Comparison of ENCODE assay signal across 34 cellular contexts in genomic region chr1:241713316-241713715, GRCh38.
"Had no signal": no experiment of that assay in that cellular context is flagged by ENCODE, and none has a peak within 500 bp of the region (broad histone marks: within the 10 kb centered on the region; RNA-seq: fewer than 3 reads in every experiment).

No MANE protein-coding gene starts in this region.

- H3K36me3 ChIP-seq: adrenal gland, brain microvascular endothelial cell, breast epithelium had no signal

- H3K27me3 Mint-ChIP-seq: activated CD8-positive, alpha-beta T cell treated with anti-CD3 and anti-CD28 coated beads for 36 hours; activated naive CD8-positive, alpha-beta T cell treated with anti-CD3 and anti-CD28 coated beads for 36 hours; activated T-helper 17 cell treated with anti-CD3 and anti-CD28 coated beads, Interleukin-2, amount 50 U/mL, for 72 hours had no signal

- H3K4me3 ChIP-seq: adrenal gland, body of pancreas, breast epithelium had no signal

- H3K4me1 ChIP-seq: adrenal gland, body of pancreas, breast epithelium had no signal

- H3K36me3 Mint-ChIP-seq: activated CD4-positive, alpha-beta memory T cell treated with anti-CD3 and anti-CD28 coated beads for 36 hours; activated naive CD4-positive, alpha-beta T cell treated with anti-CD3 and anti-CD28 coated beads, Interleukin-2, amount 50 U/mL, for 72 hours; activated naive CD8-positive, alpha-beta T cell treated with anti-CD3 and anti-CD28 coated beads for 36 hours had no signal

- ATAC-seq: activated CD8-positive, alpha-beta T cell treated with anti-CD3 and anti-CD28 coated beads for 36 hours; activated naive CD4-positive, alpha-beta T cell treated with anti-CD3 and anti-CD28 coated beads, Interleukin-2, amount 50 U/mL, for 72 hours; activated T-cell treated with anti-CD3 and anti-CD28 coated beads, Interleukin-2, amount 50 U/mL, for 4 hours; activated T-cell treated with anti-CD3 and anti-CD28 coated beads, Interleukin-2, amount 50 U/mL, for 72 hours; activated T-helper 17 cell treated with anti-CD3 and anti-CD28 coated beads, Interleukin-2, amount 50 U/mL, for 72 hours; body of pancreas had no signal

- H3K4me3 Mint-ChIP-seq: activated B cell treated with CpG ODN at 0.5 μM for 24 hours; activated CD4-positive, alpha-beta memory T cell treated with anti-CD3 and anti-CD28 coated beads for 36 hours; activated CD4-positive, alpha-beta T cell treated with anti-CD3 and anti-CD28 coated beads, Interleukin-2, amount 10 ng/mL, durations not matched to agents 24 days and 14 days; activated CD8-positive, alpha-beta T cell treated with anti-CD3 and anti-CD28 coated beads for 36 hours; activated naive CD4-positive, alpha-beta T cell treated with anti-CD3 and anti-CD28 coated beads for 36 hours; activated naive CD8-positive, alpha-beta T cell treated with anti-CD3 and anti-CD28 coated beads for 36 hours; activated T-cell treated with anti-CD3 and anti-CD28 coated beads, Interleukin-2, amount 50 U/mL, for 4 hours; activated T-cell treated with anti-CD3 and anti-CD28 coated beads, Interleukin-2, amount 50 U/mL, for 72 hours; activated T-helper 1 cell treated with anti-CD3 and anti-CD28 coated beads, Interleukin-12 subunit alpha, Interleukin-12 subunit beta, Interleukin-2, Interleukin-4 antibody, amounts not matched to agents 30 ng/mL and 10 ng/mL and 1 ng/mL, durations not matched to agents 14 hours and 24 hours and 36 hours; activated T-helper 17 cell treated with anti-CD3 and anti-CD28 coated beads, Interleukin-2, amount 50 U/mL, for 72 hours; T-helper 1 cell treated with Interleukin-12 subunit alpha and Interleukin-12 subunit beta and Interleukin-4 antibody, amounts not matched to agents 30 μg/mL and 1 μg/mL, for 36 hours; T-helper 2 cell treated with Interferon-gamma antibody and Interleukin-4, amounts not matched to agents 5 μg/mL and 100 μg/mL, for 36 hours had no signal

- H3K9me3 ChIP-seq: adrenal gland, body of pancreas, breast epithelium had no signal

- DNase-seq: activated B cell treated with CpG ODN at 0.5 μM for 24 hours; activated CD4-positive, alpha-beta memory T cell treated with anti-CD3 and anti-CD28 coated beads for 36 hours; activated CD4-positive, alpha-beta T cell treated with anti-CD3 and anti-CD28 coated beads for 4 hours; activated CD4-positive, alpha-beta T cell treated with anti-CD3 and anti-CD28 coated beads, Interleukin-2, amount 50 U/mL, for 1 hour; activated CD4-positive, alpha-beta T cell treated with anti-CD3 and anti-CD28 coated beads, Interleukin-2, amount 50 U/mL, for 4 hours; activated CD4-positive, CD25-positive, alpha-beta regulatory T cell treated with anti-CD3 and anti-CD28 coated beads, Interleukin-2, amount 50 U/mL, for 72 hours; activated CD8-positive, alpha-beta memory T cell treated with anti-CD3 and anti-CD28 coated beads, Interleukin-2, amount 50 U/mL, for 4 hours; activated CD8-positive, alpha-beta T cell treated with anti-CD3 and anti-CD28 coated beads for 36 hours; activated effector memory CD4-positive, alpha-beta T cell treated with anti-CD3 and anti-CD28 coated beads, Interleukin-2, amount 50 U/mL, for 16 hours; activated gamma-delta T cell treated with Interleukin-2 at 50 U/mL for 16 hours; activated naive CD4-positive, alpha-beta T cell; activated naive CD4-positive, alpha-beta T cell treated with anti-CD3 and anti-CD28 coated beads for 36 hours; activated naive CD4-positive, alpha-beta T cell treated with anti-CD3 and anti-CD28 coated beads, Interleukin-2, amount 50 U/mL, for 16 hours; activated naive CD8-positive, alpha-beta T cell treated with anti-CD3 and anti-CD28 coated beads for 36 hours; activated T-cell treated with anti-CD3 and anti-CD28 coated beads for 4 hours; activated T-cell treated with anti-CD3 and anti-CD28 coated beads, Interleukin-2, amount 50 U/mL, for 1 hour; activated T-cell treated with anti-CD3 and anti-CD28 coated beads, Interleukin-2, amount 50 U/mL, for 4 hours; activated T-cell treated with anti-CD3 and anti-CD28 coated beads, Interleukin-2, amount 50 U/mL, for 72 hours; adrenal gland; amniotic stem cell; aorta; body of pancreas; brain microvascular endothelial cell; central memory CD4-positive, alpha-beta T cell; T-helper 2 cell; T-helper 9 cell had no signal

- H3K9me3 Mint-ChIP-seq: activated B cell treated with CpG ODN at 0.5 μM for 24 hours; activated CD4-positive, alpha-beta memory T cell treated with anti-CD3 and anti-CD28 coated beads for 36 hours; activated CD4-positive, alpha-beta T cell treated with anti-CD3 and anti-CD28 coated beads, Interleukin-2, amount 10 ng/mL, durations not matched to agents 24 days and 14 days; activated CD8-positive, alpha-beta T cell treated with anti-CD3 and anti-CD28 coated beads for 36 hours; activated naive CD4-positive, alpha-beta T cell treated with anti-CD3 and anti-CD28 coated beads for 36 hours; activated naive CD8-positive, alpha-beta T cell treated with anti-CD3 and anti-CD28 coated beads for 36 hours; activated T-cell treated with anti-CD3 and anti-CD28 coated beads, Interleukin-2, amount 50 U/mL, for 4 hours; activated T-cell treated with anti-CD3 and anti-CD28 coated beads, Interleukin-2, amount 50 U/mL, for 72 hours; activated T-helper 1 cell treated with anti-CD3 and anti-CD28 coated beads, Interleukin-12 subunit alpha, Interleukin-12 subunit beta, Interleukin-2, Interleukin-4 antibody, amounts not matched to agents 30 ng/mL and 10 ng/mL and 1 ng/mL, durations not matched to agents 14 hours and 24 hours and 36 hours; activated T-helper 17 cell treated with anti-CD3 and anti-CD28 coated beads, Interleukin-2, amount 50 U/mL, for 72 hours; T-helper 1 cell treated with Interleukin-12 subunit alpha and Interleukin-12 subunit beta and Interleukin-4 antibody, amounts not matched to agents 30 μg/mL and 1 μg/mL, for 36 hours; T-helper 2 cell treated with Interferon-gamma antibody and Interleukin-4, amounts not matched to agents 5 μg/mL and 100 μg/mL, for 36 hours had no signal

- H3K27me3 ChIP-seq: adrenal gland, body of pancreas, brain microvascular endothelial cell, breast epithelium had no signal

- H3K27ac ChIP-seq: adrenal gland, body of pancreas, brain microvascular endothelial cell, breast epithelium, VCaP had no signal

- H3K27ac Mint-ChIP-seq: activated B cell treated with CpG ODN at 0.5 μM for 24 hours; activated CD4-positive, alpha-beta memory T cell treated with anti-CD3 and anti-CD28 coated beads for 36 hours; activated CD4-positive, alpha-beta T cell treated with anti-CD3 and anti-CD28 coated beads, Interleukin-2, amount 10 ng/mL, durations not matched to agents 24 days and 14 days; activated CD8-positive, alpha-beta T cell treated with anti-CD3 and anti-CD28 coated beads for 36 hours; activated naive CD4-positive, alpha-beta T cell treated with anti-CD3 and anti-CD28 coated beads for 36 hours; activated naive CD8-positive, alpha-beta T cell treated with anti-CD3 and anti-CD28 coated beads for 36 hours; activated T-cell treated with anti-CD3 and anti-CD28 coated beads, Interleukin-2, amount 50 U/mL, for 72 hours; activated T-helper 1 cell treated with anti-CD3 and anti-CD28 coated beads, Interleukin-12 subunit alpha, Interleukin-12 subunit beta, Interleukin-2, Interleukin-4 antibody, amounts not matched to agents 30 ng/mL and 10 ng/mL and 1 ng/mL, durations not matched to agents 14 hours and 24 hours and 36 hours; activated T-helper 17 cell treated with anti-CD3 and anti-CD28 coated beads, Interleukin-2, amount 50 U/mL, for 72 hours; T-helper 1 cell treated with Interleukin-12 subunit alpha and Interleukin-12 subunit beta and Interleukin-4 antibody, amounts not matched to agents 30 μg/mL and 1 μg/mL, for 36 hours; T-helper 2 cell treated with Interferon-gamma antibody and Interleukin-4, amounts not matched to agents 5 μg/mL and 100 μg/mL, for 36 hours had no signal

- H3K4me1 Mint-ChIP-seq: activated T-helper 17 cell treated with anti-CD3 and anti-CD28 coated beads, Interleukin-2, amount 50 U/mL, for 72 hours had no signal
